ENCODE assay signal across 11 cellular contexts in genomic region chrX:121160987-121161386, GRCh38.
DNase-seq lines count a peak whose midpoint lies in the region; ATAC-seq and TF ChIP-seq lines count a peak whose summit lies in the region.
"Had no signal": no experiment of that assay in that cellular context is flagged by ENCODE, and none has a peak within 500 bp of the region (broad histone marks: within the 10 kb centered on the region; RNA-seq: fewer than 3 reads in every experiment).

No MANE protein-coding gene starts in this region.

- ATAC-seq in GM19025 (IDR thresholded peaks at IDR 0.05; ENCODE audit: low read depth, unreplicated experiment) = peak; percentile 78
- peak; percentile 87 for ATAC-seq in HG02870 (IDR thresholded peaks at IDR 0.05; ENCODE audit: unreplicated experiment)

- H3K4me2 ChIP-seq in osteoblast (ENCODE audit: insufficient read depth, low read length) = no peak overlapping the region

- H2AFZ ChIP-seq in osteoblast (ENCODE audit: low read length) = no peak overlapping the region

- intact Hi-C loops in head of caudate nucleus (cut with DNase I) = no loop called here

- peak; percentile 5 for DNase-seq in AG10803 (ENCODE audit: low read depth)
- DNase-seq in OCI-M1 (lab: John Stamatoyannopoulos, UW) = peak; percentile 80
- no peak for DNase-seq in AML-193 (lab: John Stamatoyannopoulos, UW)
- DNase-seq in NCI-H345 treated with DMSO at 0.1 percent for 48 hours (lab: John Stamatoyannopoulos, UW; ENCODE audit: unreplicated experiment) = no peak
- DNase-seq in head of caudate nucleus = no peak
- DNase-seq in osteoblast (ENCODE audit: insufficient read length, low spot score, missing footprints) = no peak
- DNase-seq: left ventricle myocardium inferior, NCI-H526 treated with DMSO at 0.1 percent for 48 hours, small intestine had no signal

- no peaks in the 10 kb centered on the region for H3K27me3 ChIP-seq in osteoblast (ENCODE audit: insufficient read depth, low read length)

- no peaks in the 10 kb centered on the region for H3K9me3 ChIP-seq in osteoblast (ENCODE audit: low read depth, low read length)
- H3K9me3 ChIP-seq: left ventricle myocardium inferior had no signal

- H3K79me2 ChIP-seq in osteoblast (ENCODE audit: insufficient read depth, low read length) = no peaks in the 10 kb centered on the region

- H4K20me1 ChIP-seq in osteoblast (ENCODE audit: insufficient read depth, low read length) = no peaks in the 10 kb centered on the region

- H3K4me3 ChIP-seq in AG10803 (ENCODE audit: low read length) = no peak overlapping the region
- H3K4me3 ChIP-seq in osteoblast (ENCODE audit: insufficient read depth, low read length) = no peak overlapping the region
- H3K4me3 ChIP-seq: left ventricle myocardium inferior had no signal

- TF ChIP-seq CTCF in AG10803 (conservative IDR thresholded peaks at IDR 0.05; ENCODE audit: low read length) (no peak), osteoblast (IDR thresholded peaks at IDR 0.05; ENCODE audit: extremely low read depth, low read depth, low read length) (no peak)

- no peak overlapping the region for H3K27ac ChIP-seq in osteoblast (ENCODE audit: low read depth, low read length)
- H3K27ac ChIP-seq: left ventricle myocardium inferior had no signal

- no peaks in the 10 kb centered on the region for H3K36me3 ChIP-seq in osteoblast (ENCODE audit: insufficient read depth, low read length)
- H3K36me3 ChIP-seq: left ventricle myocardium inferior had no signal

- H3K4me1 ChIP-seq in osteoblast (ENCODE audit: insufficient read depth, low read length) = no peaks in the 10 kb centered on the region
- H3K4me1 ChIP-seq: left ventricle myocardium inferior had no signal

Comparison
In these comparisons a context has a peak if more than half of its experiments do, and no peak if none do; other contexts are left out.
1. DNase-seq: peak in AG10803 (single experiment) and OCI-M1 (single experiment); none in AML-193 (0 of 2), NCI-H345 treated with DMSO at 0.1 percent for 48 hours (single experiment), head of caudate nucleus (0 of 42) and osteoblast (single experiment).